In genomic region chr20:4633780-4634179, GRCh38 we compare ENCODE assay signal across 1 cellular context.
TF ChIP-seq lines count a peak whose summit lies in the region.

No MANE protein-coding gene starts in this region.

TF ChIP-seq in SK-N-SH treated with all-trans-retinoic acid at 6 μM for 48 hours, 23 proteins besides CTCF, POLR2A, EP300 and RAD21 (continued from another document):
- no peak for TF ChIP-seq PATZ1 (CRISPR knock-in tag; IDR thresholded peaks at IDR 0.05; ENCODE audit: borderline replicate concordance)
- no peak for TF ChIP-seq CSDC2 (CRISPR knock-in tag; IDR thresholded peaks at IDR 0.05)
- TF ChIP-seq CREB5 (CRISPR knock-in tag; IDR thresholded peaks at IDR 0.05; ENCODE audit: low read depth): no peak
- TF ChIP-seq ZNF8 (CRISPR knock-in tag; IDR thresholded peaks at IDR 0.05): no peak
- TF ChIP-seq RARB (CRISPR knock-in tag; IDR thresholded peaks at IDR 0.05): no peak
- TF ChIP-seq POU6F1 (CRISPR knock-in tag; IDR thresholded peaks at IDR 0.05; ENCODE audit: borderline replicate concordance, low read depth): no peak
- no peak for TF ChIP-seq ESRRG (CRISPR knock-in tag; IDR thresholded peaks at IDR 0.05)
- no peak for TF ChIP-seq TOX (CRISPR knock-in tag; IDR thresholded peaks at IDR 0.05; ENCODE audit: borderline replicate concordance)
